Comparison of ENCODE assay signal across 16 cellular contexts in genomic region chr5:173331287-173331686, GRCh38. TPM values are rescaled to one million over a fixed set of nuclear protein-coding genes. Genes with fewer than 3 reads are reported as not detected.
DNase-seq lines count a peak whose midpoint lies in the region; ATAC-seq, FAIRE-seq and TF ChIP-seq lines count a peak whose summit lies in the region.
"Had no signal": no experiment of that assay in that cellular context is flagged by ENCODE, and none has a peak within 500 bp of the region (broad histone marks: within the 10 kb centered on the region; RNA-seq: fewer than 3 reads in every experiment).

No MANE protein-coding gene starts in this region.

- H2AFZ ChIP-seq in OCI-LY7 (ENCODE audit: low read length): peak overlapping the region; percentile 68; the same call in 1 of the 2 replicates
- no peak overlapping the region for H2AFZ ChIP-seq in H1 (ENCODE audit: low read length)
- H2AFZ ChIP-seq: GM23248 had no signal

- H3K9me3 ChIP-seq in OCI-LY7 (ENCODE audit: low read length) (no peaks in the 10 kb centered on the region), H1 (ENCODE audit: insufficient read depth in 2 of 2, low read depth in 1 of 2, low read length in 1 of 2) (no peaks in the 10 kb centered on the region)
- H3K9me3 ChIP-seq: esophagus squamous epithelium, pancreas, Peyer's patch had no signal

- H3K4me1 Mint-ChIP-seq in natural killer cell treated with Interleukin-12 subunit alpha and Interleukin-12 subunit beta and Interleukin-15 and Interleukin-18, amount 100 ng/mL, for 72 hours (ENCODE audit: low read depth in 2 of 2): peaks cover 19 to 22% of the 10 kb centered on the region in 2 donors
- H3K4me1 Mint-ChIP-seq in natural killer cell: peaks cover 5 to 18% of the 10 kb centered on the region in 2 donors
- H3K4me1 Mint-ChIP-seq in stimulated activated effector memory CD8-positive, alpha-beta T cell treated with anti-CD3 and anti-CD28 coated beads, Interleukin-12 subunit alpha, Interleukin-12 subunit beta, amount 100 ng/mL, for 72 hours: peaks cover 27% of the 10 kb centered on the region

- no peak for TF ChIP-seq EP300 in H1 (IDR thresholded peaks at IDR 0.05; ENCODE audit: borderline replicate concordance in 1 of 2, low read depth in 2 of 2, low read length in 2 of 2)

- peak in 1 of 2 donors; percentile 14 for ATAC-seq in natural killer cell treated with Interleukin-12 subunit alpha and Interleukin-12 subunit beta and Interleukin-15 and Interleukin-18, amount 100 ng/mL, for 72 hours
- no peak for ATAC-seq in natural killer cell
- no peak for ATAC-seq in stimulated activated effector memory CD8-positive, alpha-beta T cell treated with anti-CD3 and anti-CD28 coated beads, Interleukin-12 subunit alpha, Interleukin-12 subunit beta, amount 100 ng/mL, for 72 hours

- peak overlapping the region; percentile 99 for H2BK12ac ChIP-seq in H1 (ENCODE audit: low read depth, low read length)

- peak overlapping the region; percentile 26 for H3K4me3 Mint-ChIP-seq in natural killer cell treated with Interleukin-12 subunit alpha and Interleukin-12 subunit beta and Interleukin-15 and Interleukin-18, amount 100 ng/mL, for 72 hours
- H3K4me3 Mint-ChIP-seq in natural killer cell: no peak overlapping the region
- no peak overlapping the region for H3K4me3 Mint-ChIP-seq in stimulated activated effector memory CD8-positive, alpha-beta T cell treated with anti-CD3 and anti-CD28 coated beads, Interleukin-12 subunit alpha, Interleukin-12 subunit beta, amount 100 ng/mL, for 72 hours

- no peak overlapping the region for H3K4me2 ChIP-seq in OCI-LY7 (ENCODE audit: low read length)
- no peak overlapping the region; a peak in 1 of 4 replicates for H3K4me2 ChIP-seq in H1 (ENCODE audit: insufficient read depth in 1 of 2, low read depth in 2 of 2, low read length in 2 of 2)

- peaks cover 16% of the 10 kb centered on the region for H3K23me2 ChIP-seq in H1 (ENCODE audit: low read depth, low read length)

- 93% methylated on average over 4 of the region's 4 CpGs; no CpG with 5 or more reads in 1 of the 2 experiments for WGBS in H1 (ENCODE audit: extremely low coverage in 1 of 2, insufficient coverage in 1 of 2, insufficient read length in 1 of 2, insufficient replicate concordance in 2 of 2, low coverage in 1 of 2, low lambda C conversion rate in 2 of 2, missing lambda C conversion rate in 1 of 2), 2 experiments

- no peak for TF ChIP-seq POLR2A in H1 (IDR thresholded peaks at IDR 0.05; ENCODE audit: control extremely low read depth in 1 of 2, low read depth in 2 of 2, low read length in 2 of 2)

- DNase-seq in natural killer cell treated with Interleukin-12 subunit alpha and Interleukin-12 subunit beta and Interleukin-15 and Interleukin-18, amount 100 ng/mL, for 72 hours (ENCODE audit: low spot score): no peak
- DNase-seq in natural killer cell (no peak), OCI-LY7 (ENCODE audit: low spot score) (no peak), H1 (ENCODE audit: low read depth in 1 of 2, low spot score in 2 of 2) (no peak), NCI-H526 (lab: John Stamatoyannopoulos, UW) (no peak)
- DNase-seq in stimulated activated CD4-positive, alpha-beta T cell treated with anti-CD3 and anti-CD28 coated beads, Interleukin-15, amount 100 ng/mL, for 24 hours: no peak
- DNase-seq in stimulated activated effector memory CD8-positive, alpha-beta T cell treated with anti-CD3 and anti-CD28 coated beads, Interleukin-12 subunit alpha, Interleukin-12 subunit beta, amount 100 ng/mL, for 72 hours (ENCODE audit: low spot score in 2 of 2): no peak
- DNase-seq: cerebellar nuclear complex, esophagus squamous epithelium, NCI-H2227 treated with DMSO at 0.1 percent for 48 hours had no signal

- TF ChIP-seq RAD21 in H1 (IDR thresholded peaks at IDR 0.05 in 1 of 2, conservative IDR thresholded peaks at IDR 0.05 in 1 of 2; ENCODE audit: low read depth in 2 of 2, low read length in 2 of 2): no peak

- H4K20me1 ChIP-seq in OCI-LY7 (ENCODE audit: insufficient read depth, low read length) (no peaks in the 10 kb centered on the region), H1 (replicated peaks in 1 of 2; ENCODE audit: control insufficient read depth in 1 of 2, insufficient read depth in 2 of 2, low read length in 2 of 2) (peaks cover 3 to 4% of the 10 kb centered on the region in 2 experiments)

- peaks cover 0 to 9% (median 7%) of the 10 kb centered on the region in 4 experiments; a peak in 6 of 7 replicates for H3K27me3 ChIP-seq in H1 (replicated peaks in 1 of 4; ENCODE audit: control insufficient read depth in 3 of 4, extremely low read depth in 1 of 4, insufficient read depth in 3 of 4, low read length in 3 of 4)
- H3K27me3 ChIP-seq: pancreas had no signal

- H3K4me3 ChIP-seq in OCI-LY7 (ENCODE audit: low read depth, low read length, poor library complexity, severe bottlenecking) (no peak overlapping the region), H1 (ENCODE audit: extremely low read depth in 1 of 4, insufficient read depth in 2 of 4, low read depth in 3 of 4, low read length in 4 of 4) (no peak overlapping the region)
- H3K4me3 ChIP-seq: esophagus squamous epithelium, GM23248, pancreas, Peyer's patch, SK-N-MC had no signal

- no peak overlapping the region for H3K27ac ChIP-seq in OCI-LY7 (ENCODE audit: low read depth, low read length, poor library complexity, severe bottlenecking)
- H3K27ac ChIP-seq in H1 (ENCODE audit: low read depth, low read length): no peak overlapping the region
- H3K27ac ChIP-seq: esophagus squamous epithelium, GM23248, Peyer's patch, SK-N-MC had no signal

- peak overlapping the region; percentile 91; the same call in 1 of the 2 replicates for H3K18ac ChIP-seq in H1 (ENCODE audit: extremely low read depth, low read length)

- peak overlapping the region; percentile 68; the same call in 1 of the 2 replicates for H2BK20ac ChIP-seq in H1 (ENCODE audit: low read length)

- H3K79me2 ChIP-seq in OCI-LY7 (ENCODE audit: insufficient read depth, low read depth, low read length) (no peaks in the 10 kb centered on the region), H1 (ENCODE audit: control insufficient read depth in 1 of 2, insufficient read depth in 2 of 2, low read length in 2 of 2) (peaks cover 6 to 19% of the 10 kb centered on the region in 2 experiments; a peak in 3 of 4 replicates)

- H4K8ac ChIP-seq in H1 (ENCODE audit: extremely low read depth, insufficient read depth, low read length): no peak overlapping the region

- no peaks in the 10 kb centered on the region for H3K9me2 ChIP-seq in OCI-LY7 (ENCODE audit: insufficient read depth, low read length)

- H4K5ac ChIP-seq in H1 (ENCODE audit: insufficient read length, low read depth, low read length): no peak overlapping the region

- no peak overlapping the region for H3K14ac ChIP-seq in H1 (ENCODE audit: insufficient read length)

- H3K27me3 Mint-ChIP-seq in natural killer cell treated with Interleukin-12 subunit alpha and Interleukin-12 subunit beta and Interleukin-15 and Interleukin-18, amount 100 ng/mL, for 72 hours: peaks cover 47 to 49% of the 10 kb centered on the region in 2 donors
- peaks cover 46 to 62% of the 10 kb centered on the region in 2 donors for H3K27me3 Mint-ChIP-seq in natural killer cell (ENCODE audit: low read depth in 2 of 2)

- POLR2A ChIA-PET in OCI-LY7 (lab: Charles Lee) (interaction anchor here (0.5 to 1.1 kb wide), 2 partner anchors 11 to 355 kb away, joined by 3 to 5 read pairs; no protein-coding TSS in a partner anchor), H1 (lab: Charles Lee; ENCODE audit: partially characterized antibody) (interaction anchor here (0.7 to 9.3 kb wide), 8 partner anchors 8 to 373 kb away, joined by 3 to 491 read pairs (median 34); no protein-coding TSS in a partner anchor)

- peaks cover 3% of the 10 kb centered on the region; the same call in 1 of the 2 replicates for H3K79me1 ChIP-seq in H1 (ENCODE audit: low read depth, low read length)

- peak overlapping the region; percentile 72 for H3K4ac ChIP-seq in H1 (replicated peaks; ENCODE audit: insufficient read length, low read depth, low read length)

- FAIRE-seq in H1 (lab: Jason Lieb, UNC): no peak
- FAIRE-seq: kidney, pancreas, TTC549 had no signal

- peak overlapping the region; percentile 66 for H2BK15ac ChIP-seq in H1 (ENCODE audit: low read length)

- intact Hi-C loops in natural killer cell (cut with micrococcal nuclease) (no loop called here), OCI-LY7 (cut with micrococcal nuclease; ENCODE audit: unreplicated experiment) (no loop called here)

- H3K23ac ChIP-seq in H1 (ENCODE audit: insufficient read length): no peak overlapping the region

- no peak overlapping the region for H3K9ac ChIP-seq in H1 (replicated peaks in 1 of 4; ENCODE audit: extremely low read depth in 1 of 4, low read depth in 3 of 4, low read length in 3 of 4)
- H3K9ac ChIP-seq: GM23248 had no signal

- no peak overlapping the region for H3K56ac ChIP-seq in H1 (replicated peaks; ENCODE audit: insufficient read length, low read depth, low read length)

- CTCF ChIA-PET in OCI-LY7 (lab: Charles Lee; ENCODE audit: unreplicated experiment) (interaction anchor here (0.6 kb wide), 1 partner anchor 618 kb away, joined by 3 read pairs; no protein-coding TSS in a partner anchor), H1 (lab: Charles Lee; ENCODE audit: partially characterized antibody) (interaction anchor here (0.7 to 8.1 kb wide), 26 partner anchors 10 to 653 kb away, joined by 3 to 184 read pairs (median 3); no protein-coding TSS in a partner anchor)

- peak overlapping the region; percentile 18 for H2AK5ac ChIP-seq in H1 (ENCODE audit: low read depth, low read length)

- no peaks in the 10 kb centered on the region for H3K36me3 ChIP-seq in OCI-LY7 (ENCODE audit: insufficient read depth, low read length)
- peaks cover 0 to 11% (median 0%) of the 10 kb centered on the region in 4 experiments; a peak in 1 of 8 replicates for H3K36me3 ChIP-seq in H1 (ENCODE audit: control insufficient read depth in 2 of 4, insufficient read depth in 4 of 4, low read length in 3 of 4)
- H3K36me3 ChIP-seq: esophagus squamous epithelium, pancreas, Peyer's patch had no signal

- H2BK5ac ChIP-seq in H1 (ENCODE audit: low read depth, low read length): peak overlapping the region; percentile 62; the same call in 1 of the 2 replicates

- H3K36me3 Mint-ChIP-seq in natural killer cell treated with Interleukin-12 subunit alpha and Interleukin-12 subunit beta and Interleukin-15 and Interleukin-18, amount 100 ng/mL, for 72 hours: no peaks in the 10 kb centered on the region
- no peaks in the 10 kb centered on the region for H3K36me3 Mint-ChIP-seq in natural killer cell
- peaks cover 16% of the 10 kb centered on the region for H3K36me3 Mint-ChIP-seq in stimulated activated effector memory CD8-positive, alpha-beta T cell treated with anti-CD3 and anti-CD28 coated beads, Interleukin-12 subunit alpha, Interleukin-12 subunit beta, amount 100 ng/mL, for 72 hours

- H4K91ac ChIP-seq in H1 (replicated peaks; ENCODE audit: insufficient read length, low read length): peak overlapping the region; percentile 7

- H2BK120ac ChIP-seq in H1 (replicated peaks; ENCODE audit: low read depth, low read length): no peak overlapping the region

- TF ChIP-seq CTCF in natural killer cell (IDR thresholded peaks at IDR 0.05) (no peak), OCI-LY7 (conservative IDR thresholded peaks at IDR 0.05; ENCODE audit: low read length) (no peak), H1 (IDR thresholded peaks at IDR 0.05; ENCODE audit: control extremely low read depth in 1 of 3, insufficient read depth in 1 of 3, low read depth in 1 of 3, low read length in 3 of 3) (no peak)

- H3K4me1 ChIP-seq in OCI-LY7 (ENCODE audit: insufficient read depth, low read length, poor library complexity, severe bottlenecking) (no peaks in the 10 kb centered on the region), H1 (replicated peaks in 1 of 4; ENCODE audit: control insufficient read depth in 3 of 4, insufficient read depth in 4 of 4, low read length in 3 of 4) (peaks cover 7 to 17% (median 12%) of the 10 kb centered on the region in 4 experiments)

- no TSS peak for BruUV-seq in OCI-LY7 (replicated peaks; lab: Mats Ljungman, UMichigan)

- H3K27ac Mint-ChIP-seq in natural killer cell treated with Interleukin-12 subunit alpha and Interleukin-12 subunit beta and Interleukin-15 and Interleukin-18, amount 100 ng/mL, for 72 hours: no peak overlapping the region
- no peak overlapping the region for H3K27ac Mint-ChIP-seq in natural killer cell
- H3K27ac Mint-ChIP-seq in stimulated activated effector memory CD8-positive, alpha-beta T cell treated with anti-CD3 and anti-CD28 coated beads, Interleukin-12 subunit alpha, Interleukin-12 subunit beta, amount 100 ng/mL, for 72 hours: no peak overlapping the region

- H3K9me3 Mint-ChIP-seq in natural killer cell treated with Interleukin-12 subunit alpha and Interleukin-12 subunit beta and Interleukin-15 and Interleukin-18, amount 100 ng/mL, for 72 hours: no peaks in the 10 kb centered on the region
- H3K9me3 Mint-ChIP-seq in natural killer cell: no peaks in the 10 kb centered on the region
- H3K9me3 Mint-ChIP-seq in stimulated activated effector memory CD8-positive, alpha-beta T cell treated with anti-CD3 and anti-CD28 coated beads, Interleukin-12 subunit alpha, Interleukin-12 subunit beta, amount 100 ng/mL, for 72 hours: peaks cover 2% of the 10 kb centered on the region

RNA-seq across cellular contexts. Expression of gene STC2, which starts 3.1 kb away (rescaled TPM):
- under 1 TPM; 0.59 to 0.78 TPM for total RNA-seq in natural killer cell treated with Interleukin-12 subunit alpha and Interleukin-12 subunit beta and Interleukin-15 and Interleukin-18, amount 100 ng/mL, for 72 hours
- not detected for total RNA-seq in natural killer cell
- total RNA-seq in OCI-LY7 (2014; rRNA removed; shearing (Covaris generic)): not detected in 2 replicates
- not detected in 2 replicates for total RNA-seq in OCI-LY7 (2022)
- total RNA-seq in H1 (2021; fragmentation: NEBNext Ultra II Directional; extraction: Animal tissue kit (Norgen Biotek cat#: 25700)): 40.0 and 53.1 TPM in 2 replicates
- 26.4 and 52.2 TPM in 2 replicates for polyA plus RNA-seq in H1 (2011; rRNA removed)
- polyA plus RNA-seq in H1 (2011; cell fraction: cytosol; rRNA removed): 118 TPM
- polyA plus RNA-seq in H1 (2011; cell fraction: nucleus; rRNA removed): 43.8 TPM
- polyA plus RNA-seq in H1 (2012, experiment 1 of 2): 62.3 to 83.5 TPM (median 69.6 TPM) in 4 replicates
- polyA plus RNA-seq in H1 (2012, experiment 2 of 2): 21.7 TPM
- polyA plus RNA-seq in H1 (2013, experiment 1 of 2): 25.8 TPM
- polyA plus RNA-seq in H1 (2013, experiment 2 of 2): 30.5 TPM
- polyA minus RNA-seq in H1 (2011; rRNA and poly(A)+ RNA removed): 21.7 and 32.5 TPM in 2 replicates
- polyA minus RNA-seq in H1 (2011; cell fraction: cytosol; rRNA and poly(A)+ RNA removed): 81.5 TPM
- polyA minus RNA-seq in H1 (2011; cell fraction: nucleus; rRNA and poly(A)+ RNA removed): 67.2 TPM

Comparison
In these comparisons a context has a peak if more than half of its experiments do, and no peak if none do; other contexts are left out.
1. RNA of gene STC2, which starts 3.1 kb away (total RNA-seq): 40.0 to 53.1 TPM in H1; 0.59 to 0.78 TPM in natural killer cell treated with Interleukin-12 subunit alpha and Interleukin-12 subunit beta and Interleukin-15 and Interleukin-18, amount 100 ng/mL, for 72 hours, not detected in OCI-LY7 and not detected in natural killer cell; every median in the first group is over 10 times any median in the second.